In genomic region chr16:3186946-3187690, GRCh38 we compare ENCODE assay signal across 16 cellular contexts. TPM values are rescaled to one million over a fixed set of nuclear protein-coding genes. Genes with fewer than 3 reads are reported as not detected.
DNase-seq lines count a peak whose midpoint lies in the region; ATAC-seq and TF ChIP-seq lines count a peak whose summit lies in the region.
"Had no signal": no experiment of that assay in that cellular context is flagged by ENCODE, and none has a peak within 500 bp of the region (broad histone marks: within the 10 kb centered on the region; RNA-seq: fewer than 3 reads in every experiment).

No MANE protein-coding gene starts in this region.

- no peak overlapping the region for H3K23ac ChIP-seq in H9 (ENCODE audit: insufficient read length, low read depth, low read length)

- no peak overlapping the region for H3T11ph ChIP-seq in H9 (ENCODE audit: low read length)

- no peaks in the 10 kb centered on the region for H3K9me3 ChIP-seq in H9 (ENCODE audit: control insufficient read depth, low read depth, low read length)
- no peaks in the 10 kb centered on the region for H3K9me3 ChIP-seq in mucosa of descending colon
- H3K9me3 ChIP-seq: adrenal gland had no signal

- no peak overlapping the region for H2BK120ac ChIP-seq in H9 (ENCODE audit: low read depth, low read length, poor library complexity, severe bottlenecking)

- no peak overlapping the region for H3K56ac ChIP-seq in H9 (ENCODE audit: insufficient read length, low read depth, low read length)

- H2BK20ac ChIP-seq in H9 (ENCODE audit: low read depth, low read length, poor library complexity, severe bottlenecking) = no peak overlapping the region

- H3K4me2 ChIP-seq in H9 (ENCODE audit: insufficient read depth, insufficient read length, low read length) = peak overlapping the region; percentile 92

- no peak overlapping the region for H2BK5ac ChIP-seq in H9 (ENCODE audit: insufficient read length, low read length)

- no peak overlapping the region for H3K18ac ChIP-seq in H9 (ENCODE audit: insufficient read length, low read depth, low read length)

- no peak overlapping the region for H3K4me3 ChIP-seq in mucosa of descending colon
- H3K4me3 ChIP-seq: adrenal gland, coronary artery, ovary had no signal

- H3K27me3 Mint-ChIP-seq in T-helper 1 cell treated with Interleukin-12 subunit alpha and Interleukin-12 subunit beta and Interleukin-4 antibody, amounts not matched to agents 30 μg/mL and 1 μg/mL, for 36 hours (ENCODE audit: low read depth) = peaks cover 85% of the 10 kb centered on the region
- peaks cover 66% of the 10 kb centered on the region for H3K27me3 Mint-ChIP-seq in H9 (ENCODE audit: low read depth)
- peaks cover 54% of the 10 kb centered on the region for H3K27me3 Mint-ChIP-seq in activated T-helper 17 cell treated with anti-CD3 and anti-CD28 coated beads, Interleukin-2, amount 50 U/mL, for 72 hours

- H2AK5ac ChIP-seq in H9 (ENCODE audit: insufficient read length, low read length) = no peak overlapping the region

- no peak overlapping the region for H3K4me3 Mint-ChIP-seq in T-helper 1 cell treated with Interleukin-12 subunit alpha and Interleukin-12 subunit beta and Interleukin-4 antibody, amounts not matched to agents 30 μg/mL and 1 μg/mL, for 36 hours
- H3K4me3 Mint-ChIP-seq in H9 = peak overlapping the region; percentile 93 to 98
- H3K4me3 Mint-ChIP-seq in activated T-helper 17 cell treated with anti-CD3 and anti-CD28 coated beads, Interleukin-2, amount 50 U/mL, for 72 hours = peak overlapping the region; percentile 80

- no peak overlapping the region for H3K14ac ChIP-seq in H9 (ENCODE audit: insufficient read depth, low read length)

- H3K9me3 Mint-ChIP-seq in T-helper 1 cell treated with Interleukin-12 subunit alpha and Interleukin-12 subunit beta and Interleukin-4 antibody, amounts not matched to agents 30 μg/mL and 1 μg/mL, for 36 hours = peaks cover 24% of the 10 kb centered on the region
- peaks cover 6 to 7% of the 10 kb centered on the region in 2 experiments; a peak in 4 of 5 replicates for H3K9me3 Mint-ChIP-seq in H9
- H3K9me3 Mint-ChIP-seq in activated T-helper 17 cell treated with anti-CD3 and anti-CD28 coated beads, Interleukin-2, amount 50 U/mL, for 72 hours = no peaks in the 10 kb centered on the region

- H4K5ac ChIP-seq in H9 (ENCODE audit: insufficient read length, low read depth, low read length) = no peak overlapping the region

- no peak overlapping the region for H4K8ac ChIP-seq in H9 (replicated peaks; ENCODE audit: insufficient read length, low read depth, low read length)

- H3K79me2 ChIP-seq in H9 (ENCODE audit: insufficient read depth, low read length) = no peaks in the 10 kb centered on the region

- no peak overlapping the region for H2AFZ ChIP-seq in H9 (ENCODE audit: low read length)

- ATAC-seq in activated T-helper 17 cell treated with anti-CD3 and anti-CD28 coated beads, Interleukin-2, amount 50 U/mL, for 72 hours (replicated peaks) = no peak
- ATAC-seq in mucosa of descending colon (peak; percentile 47), HG03521 (IDR thresholded peaks at IDR 0.05; ENCODE audit: unreplicated experiment) (no peak), HG03442 (IDR thresholded peaks at IDR 0.05; ENCODE audit: unreplicated experiment) (no peak)

- intact Hi-C loops in mucosa of descending colon (cut with DNase I, micrococcal nuclease) = no loop called here

- no peaks in the 10 kb centered on the region for H4K20me1 ChIP-seq in H9 (ENCODE audit: control insufficient read depth, insufficient read depth, insufficient read length)

- H3K9ac ChIP-seq in H9 (ENCODE audit: extremely low read depth, insufficient read length, low read length) = no peak overlapping the region

- peak overlapping the region; percentile 88 for H3K27ac Mint-ChIP-seq in T-helper 1 cell treated with Interleukin-12 subunit alpha and Interleukin-12 subunit beta and Interleukin-4 antibody, amounts not matched to agents 30 μg/mL and 1 μg/mL, for 36 hours
- H3K27ac Mint-ChIP-seq in H9 = peak overlapping the region in 2 of 3 experiments; percentile 74 to 77; a peak in 2 of 7 replicates
- peak overlapping the region; percentile 97 for H3K27ac Mint-ChIP-seq in activated T-helper 17 cell treated with anti-CD3 and anti-CD28 coated beads, Interleukin-2, amount 50 U/mL, for 72 hours

- no peaks in the 10 kb centered on the region for H3K4me1 ChIP-seq in H9 (ENCODE audit: insufficient read depth, low read length)
- peaks cover 24% of the 10 kb centered on the region for H3K4me1 ChIP-seq in mucosa of descending colon (ENCODE audit: low read depth)

- no peak overlapping the region for H3K4ac ChIP-seq in H9 (ENCODE audit: low read depth, low read length)

- TF ChIP-seq CTCF in H9 (conservative IDR thresholded peaks at IDR 0.05) = no peak
- no peak for TF ChIP-seq CTCF in mucosa of descending colon (IDR thresholded peaks at IDR 0.05)

- H3K23me2 ChIP-seq in H9 (ENCODE audit: insufficient read length, low read depth, low read length, poor library complexity, severe bottlenecking) = peaks cover 40% of the 10 kb centered on the region

- DNase-seq in T-helper 1 cell = no peak
- no peak for DNase-seq in H9
- no peak for DNase-seq in mucosa of descending colon
- DNase-seq in DMS53 (lab: John Stamatoyannopoulos, UW) = no peak
- DNase-seq: adrenal gland, COR-L47, hypothalamus, ovary had no signal

- H3K27ac ChIP-seq in H9 (ENCODE audit: insufficient read length, low read depth, low read length) = no peak overlapping the region
- H3K27ac ChIP-seq: adrenal gland, coronary artery, ovary, RWPE1 had no signal

- peaks cover 40% of the 10 kb centered on the region for H3K4me1 Mint-ChIP-seq in T-helper 1 cell treated with Interleukin-12 subunit alpha and Interleukin-12 subunit beta and Interleukin-4 antibody, amounts not matched to agents 30 μg/mL and 1 μg/mL, for 36 hours (ENCODE audit: low read depth)
- peaks cover 25 to 35% of the 10 kb centered on the region in 2 experiments for H3K4me1 Mint-ChIP-seq in H9
- H3K4me1 Mint-ChIP-seq in activated T-helper 17 cell treated with anti-CD3 and anti-CD28 coated beads, Interleukin-2, amount 50 U/mL, for 72 hours = peaks cover 26% of the 10 kb centered on the region

- H4K91ac ChIP-seq in H9 (ENCODE audit: insufficient read length, low read depth, low read length) = no peak overlapping the region

- no peaks in the 10 kb centered on the region for H3K36me3 ChIP-seq in mucosa of descending colon (ENCODE audit: low read depth)
- H3K36me3 ChIP-seq: adrenal gland, ovary had no signal

- H3K27me3 ChIP-seq in H9 (ENCODE audit: insufficient read depth, low read length) = peaks cover 2% of the 10 kb centered on the region; the same call in 1 of the 2 replicates
- H3K27me3 ChIP-seq: ovary had no signal

- peaks cover 14% of the 10 kb centered on the region for H3K36me3 Mint-ChIP-seq in T-helper 1 cell treated with Interleukin-12 subunit alpha and Interleukin-12 subunit beta and Interleukin-4 antibody, amounts not matched to agents 30 μg/mL and 1 μg/mL, for 36 hours (ENCODE audit: low read depth)
- peaks cover 0 to 2% (median 0%) of the 10 kb centered on the region in 3 experiments; a peak in 2 of 7 replicates for H3K36me3 Mint-ChIP-seq in H9 (ENCODE audit: insufficient read depth in 1 of 3, low read depth in 3 of 3)
- H3K36me3 Mint-ChIP-seq in activated T-helper 17 cell treated with anti-CD3 and anti-CD28 coated beads, Interleukin-2, amount 50 U/mL, for 72 hours (ENCODE audit: low read depth) = peaks cover 57% of the 10 kb centered on the region

- WGBS in H9 (ENCODE audit: extremely low coverage, insufficient read length, low lambda C conversion rate) = no CpG with 5 or more reads among the region's 23 CpGs

- H2BK15ac ChIP-seq in H9 (ENCODE audit: low read depth, low read length) = no peak overlapping the region

- H2BK12ac ChIP-seq in H9 (ENCODE audit: insufficient read length, low read depth, low read length) = no peak overlapping the region

- no peaks in the 10 kb centered on the region for H3K79me1 ChIP-seq in H9 (ENCODE audit: insufficient read depth, low read depth, low read length, poor library complexity, severe bottlenecking)

RNA-seq across cellular contexts. Expression of gene OR1F1, which starts 0.9 kb away (rescaled TPM):
- not detected in 2 replicates for total RNA-seq in H9 (2021)
- under 1 TPM in 1 of 2 donors, not detected in 1; 0.37 TPM for total RNA-seq in activated T-helper 17 cell treated with anti-CD3 and anti-CD28 coated beads, Interleukin-2, amount 50 U/mL, for 72 hours
- total RNA-seq in mucosa of descending colon = not detected
- total RNA-seq: A172, adrenal gland, ovary, skeletal muscle tissue had no signal

RNA-seq across cellular contexts. Expression of gene ZNF200, which starts 47.8 kb away (rescaled TPM):
- 14.8 and 14.9 TPM in 2 replicates for total RNA-seq in H9 (2021)
- total RNA-seq in activated T-helper 17 cell treated with anti-CD3 and anti-CD28 coated beads, Interleukin-2, amount 50 U/mL, for 72 hours = 10 to 100 TPM; 14.6 to 23.2 TPM
- total RNA-seq in mucosa of descending colon = 1 to 10 TPM; 6.6 to 8.0 (median 8.0) TPM

RNA-seq across cellular contexts. Expression of gene ZNF213, which starts 52.3 kb away (rescaled TPM):
- total RNA-seq in H9 (2021) (6.2 and 6.4 TPM in 2 replicates), mucosa of descending colon (10 to 100 TPM; 10.3 to 18.1 (median 14.1) TPM)
- 1 to 10 TPM; 6.4 to 8.6 TPM for total RNA-seq in activated T-helper 17 cell treated with anti-CD3 and anti-CD28 coated beads, Interleukin-2, amount 50 U/mL, for 72 hours
